35 cellular contexts compared by ENCODE assay signal in the genomic region with DNA sequence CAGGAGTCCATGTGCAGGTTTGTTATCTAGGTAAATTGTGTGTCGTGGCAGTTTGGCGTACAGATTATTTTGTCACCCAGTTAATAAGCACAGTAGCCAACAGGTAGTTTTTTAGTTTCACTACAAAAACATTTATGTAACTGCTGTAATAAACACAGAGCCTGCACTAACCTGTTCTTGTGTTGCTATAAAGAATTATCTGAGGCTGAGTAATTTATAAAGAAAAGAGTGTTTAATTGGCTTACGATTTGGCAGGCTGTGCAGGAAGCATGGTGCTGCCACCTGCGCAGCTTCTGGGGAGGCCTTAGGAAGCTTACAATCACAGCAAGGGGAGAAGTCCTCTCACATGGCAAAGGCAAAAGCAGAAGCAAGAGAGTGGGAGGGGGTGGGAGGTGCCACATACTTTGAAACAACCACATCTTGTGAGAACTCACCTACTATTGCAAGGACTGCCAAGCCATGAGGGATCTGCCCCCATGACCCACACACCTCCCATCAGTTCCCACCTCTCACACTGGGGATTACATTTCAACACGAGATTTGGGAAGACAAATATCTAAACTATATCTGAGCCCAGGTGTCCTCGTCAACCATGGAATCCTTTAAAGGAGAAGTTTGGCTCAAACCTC.
"Had no signal": no experiment of that assay in that cellular context is flagged by ENCODE, and none has a peak within 500 bp of the region (broad histone marks: within the 10 kb centered on the region; RNA-seq: fewer than 3 reads in every experiment).

No MANE protein-coding gene starts in this region.

- H3K36me3 Mint-ChIP-seq: activated naive CD4-positive, alpha-beta T cell treated with anti-CD3 and anti-CD28 coated beads, Interleukin-2, amount 10 ng/mL, durations not matched to agents 7 days and 5 days; activated naive CD8-positive, alpha-beta T cell; brain; WTC11 had no signal

- H3K27ac Mint-ChIP-seq: activated CD4-positive, alpha-beta T cell treated with anti-CD3 and anti-CD28 coated beads for 36 hours; activated CD4-positive, alpha-beta T cell treated with anti-CD3 and anti-CD28 coated beads, Interleukin-2, amount 10 ng/mL, durations not matched to agents 7 days and 5 days; activated CD8-positive, alpha-beta T cell treated with anti-CD3 and anti-CD28 coated beads, Interleukin-2, amount 10 ng/mL, durations not matched to agents 7 days and 5 days; activated naive CD4-positive, alpha-beta T cell treated with anti-CD3 and anti-CD28 coated beads, Interleukin-2, amount 10 ng/mL, durations not matched to agents 7 days and 5 days; activated naive CD8-positive, alpha-beta T cell; activated naive CD8-positive, alpha-beta T cell treated with anti-CD3 and anti-CD28 coated beads, Interleukin-2, amount 50 U/mL, for 24 hours; activated T-cell treated with anti-CD3 and anti-CD28 coated beads, Interleukin-2, amount 50 U/mL, for 24 hours; activated T-helper 2 cell treated with anti-CD3 and anti-CD28 coated beads, Interferon-gamma antibody, Interleukin-2, Interleukin-4, amounts not matched to agents 10 μg/mL and 5 μg/mL and 100 μg/mL, durations not matched to agents 14 hours and 24 hours and 36 hours; brain; T-helper 1 cell treated with Interleukin-12 subunit alpha and Interleukin-12 subunit beta and Interleukin-4 antibody, amounts not matched to agents 30 μg/mL and 1 μg/mL, for 36 hours; T-helper 2 cell treated with Interferon-gamma antibody and Interleukin-4, amounts not matched to agents 5 μg/mL and 100 μg/mL, for 36 hours; WTC11 had no signal

- ATAC-seq: activated CD4-positive, alpha-beta T cell treated with anti-CD3 and anti-CD28 coated beads for 36 hours; activated CD4-positive, CD25-positive, alpha-beta regulatory T cell treated with anti-CD3 and anti-CD28 coated beads, Interleukin-2, amount 50 U/mL, for 24 hours; activated CD8-positive, alpha-beta T cell treated with anti-CD3 and anti-CD28 coated beads, Interleukin-2, amount 10 ng/mL, durations not matched to agents 7 days and 5 days; activated naive CD8-positive, alpha-beta T cell treated with anti-CD3 and anti-CD28 coated beads, Interleukin-2, amount 50 U/mL, for 24 hours; PC-3 had no signal

- H3K9ac ChIP-seq: SK-N-SH had no signal

- H3K4me2 ChIP-seq: SK-N-SH had no signal

- H3K9me3 Mint-ChIP-seq: activated CD4-positive, alpha-beta T cell treated with anti-CD3 and anti-CD28 coated beads, Interleukin-2, amount 10 ng/mL, durations not matched to agents 7 days and 5 days; activated naive CD4-positive, alpha-beta T cell treated with anti-CD3 and anti-CD28 coated beads, Interleukin-2, amount 10 ng/mL, durations not matched to agents 7 days and 5 days; activated naive CD8-positive, alpha-beta T cell treated with anti-CD3 and anti-CD28 coated beads, Interleukin-2, amount 50 U/mL, for 24 hours; activated T-cell treated with anti-CD3 and anti-CD28 coated beads, Interleukin-2, amount 50 U/mL, for 24 hours; activated T-helper 2 cell treated with anti-CD3 and anti-CD28 coated beads, Interferon-gamma antibody, Interleukin-2, Interleukin-4, amounts not matched to agents 10 μg/mL and 5 μg/mL and 100 μg/mL, durations not matched to agents 14 hours and 24 hours and 36 hours; brain; T-helper 1 cell treated with Interleukin-12 subunit alpha and Interleukin-12 subunit beta and Interleukin-4 antibody, amounts not matched to agents 30 μg/mL and 1 μg/mL, for 36 hours; T-helper 2 cell treated with Interferon-gamma antibody and Interleukin-4, amounts not matched to agents 5 μg/mL and 100 μg/mL, for 36 hours; WTC11 had no signal

- H3K4me1 Mint-ChIP-seq: activated CD4-positive, alpha-beta T cell treated with anti-CD3 and anti-CD28 coated beads, Interleukin-2, amount 10 ng/mL, durations not matched to agents 7 days and 5 days; activated naive CD4-positive, alpha-beta T cell treated with anti-CD3 and anti-CD28 coated beads, Interleukin-2, amount 10 ng/mL, durations not matched to agents 7 days and 5 days had no signal

- H3K27me3 Mint-ChIP-seq: activated CD4-positive, alpha-beta T cell treated with anti-CD3 and anti-CD28 coated beads, Interleukin-2, amount 10 ng/mL, durations not matched to agents 7 days and 5 days; activated naive CD4-positive, alpha-beta T cell treated with anti-CD3 and anti-CD28 coated beads, Interleukin-2, amount 10 ng/mL, durations not matched to agents 7 days and 5 days; activated naive CD8-positive, alpha-beta T cell; brain had no signal

- H3K4me1 ChIP-seq: Peyer's patch, SJSA1 had no signal

- H3K4me3 Mint-ChIP-seq: activated CD4-positive, alpha-beta T cell treated with anti-CD3 and anti-CD28 coated beads for 36 hours; activated CD4-positive, alpha-beta T cell treated with anti-CD3 and anti-CD28 coated beads, Interleukin-2, amount 10 ng/mL, durations not matched to agents 7 days and 5 days; activated CD8-positive, alpha-beta T cell treated with anti-CD3 and anti-CD28 coated beads, Interleukin-2, amount 10 ng/mL, durations not matched to agents 7 days and 5 days; activated naive CD4-positive, alpha-beta T cell treated with anti-CD3 and anti-CD28 coated beads, Interleukin-2, amount 10 ng/mL, durations not matched to agents 7 days and 5 days; activated naive CD8-positive, alpha-beta T cell; activated naive CD8-positive, alpha-beta T cell treated with anti-CD3 and anti-CD28 coated beads, Interleukin-2, amount 50 U/mL, for 24 hours; activated T-cell treated with anti-CD3 and anti-CD28 coated beads, Interleukin-2, amount 50 U/mL, for 24 hours; brain; T-helper 1 cell treated with Interleukin-12 subunit alpha and Interleukin-12 subunit beta and Interleukin-4 antibody, amounts not matched to agents 30 μg/mL and 1 μg/mL, for 36 hours; T-helper 2 cell treated with Interferon-gamma antibody and Interleukin-4, amounts not matched to agents 5 μg/mL and 100 μg/mL, for 36 hours; WTC11 had no signal

- H3K27ac ChIP-seq: Peyer's patch, SJSA1 had no signal

- DNase-seq: activated CD4-positive, alpha-beta T cell treated with anti-CD3 and anti-CD28 coated beads for 36 hours; activated CD4-positive, alpha-beta T cell treated with anti-CD3 and anti-CD28 coated beads, Interleukin-2, amount 10 ng/mL, durations not matched to agents 7 days and 5 days; activated CD4-positive, alpha-beta T cell treated with anti-CD3 and anti-CD28 coated beads, Interleukin-2, amount 50 U/mL, for 48 hours; activated CD8-positive, alpha-beta T cell treated with anti-CD3 and anti-CD28 coated beads, Interleukin-2, amount 10 ng/mL, durations not matched to agents 7 days and 5 days; activated gamma-delta T cell treated with Interleukin-2 at 50 U/mL for 16 hours; activated naive CD4-positive, alpha-beta T cell treated with anti-CD3 and anti-CD28 coated beads, Interleukin-2, amount 10 ng/mL, durations not matched to agents 7 days and 5 days; activated naive CD8-positive, alpha-beta T cell treated with anti-CD3 and anti-CD28 coated beads, Interleukin-2, amount 50 U/mL, for 24 hours; activated T-cell treated with anti-CD3 and anti-CD28 coated beads, Interleukin-2, amount 50 U/mL, for 24 hours; Kasumi-1; KG1; MG63; NCI-H1048; NCI-H1105 treated with DMSO at 0.1 percent for 48 hours; NCI-H1436; NCI-H1694; NCI-H1930; NCI-H2081 treated with DMSO at 0.1 percent for 48 hours; NCI-H226; NCI-H446 treated with DMSO at 0.1 percent for 48 hours; NCI-H524; NCI-H69; NK-92 treated with Interleukin-12 subunit alpha and Interleukin-12 subunit beta, amount 100 ng/mL, for 24 hours; PC-3; Peyer's patch; RPMI8226; SHP77 treated with DMSO at 0.1 percent for 48 hours; SK-N-SH had no signal

- H3K9me3 ChIP-seq: MG63, Peyer's patch, SJSA1, SK-N-SH had no signal

- H3K27me3 ChIP-seq: Peyer's patch had no signal

- H3K4me3 ChIP-seq: MG63, Peyer's patch, SJSA1 had no signal

- H3K36me3 ChIP-seq: MG63, Peyer's patch, SJSA1 had no signal
